In the genomic region with DNA sequence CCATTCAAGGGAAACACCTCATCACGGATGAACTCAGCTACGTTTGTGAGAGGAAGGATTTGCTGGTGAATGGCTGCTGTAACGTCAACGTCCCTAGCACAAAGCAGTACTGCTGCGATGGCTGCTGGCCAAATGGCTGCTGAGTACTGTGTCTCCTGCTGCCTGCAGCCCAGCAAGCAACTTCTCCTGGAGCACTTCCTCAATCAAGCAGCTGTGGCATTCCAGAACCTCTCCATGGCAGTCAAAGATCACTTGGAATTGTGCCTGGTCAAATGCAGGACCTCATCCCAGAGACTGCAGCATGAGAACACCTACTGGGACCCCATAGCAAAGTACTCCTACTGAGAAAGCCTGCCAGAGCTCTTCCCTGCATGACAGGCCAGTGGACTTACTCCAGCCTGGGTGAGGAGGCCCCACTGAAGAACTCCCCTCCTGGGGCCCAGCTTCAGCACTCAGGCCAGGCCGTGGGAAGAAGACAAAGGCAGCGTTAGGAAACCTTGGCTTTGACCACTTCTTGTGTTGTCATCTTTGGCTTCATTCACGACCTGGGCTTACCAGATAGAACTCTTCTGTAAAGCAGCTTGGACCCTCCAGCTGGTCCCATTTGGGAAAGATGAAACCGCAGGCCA, we compare ENCODE assay signal across 14 cellular contexts.
"Had no signal": no experiment of that assay in that cellular context is flagged by ENCODE, and none has a peak within 500 bp of the region (broad histone marks: within the 10 kb centered on the region; RNA-seq: fewer than 3 reads in every experiment).

No MANE protein-coding gene starts in this region.

- DNase-seq: activated CD4-positive, CD25-positive, alpha-beta regulatory T cell treated with anti-CD3 and anti-CD28 coated beads, Interleukin-2, amount 50 U/mL, for 72 hours; activated naive CD4-positive, alpha-beta T cell treated with Interleukin-2 at 50 U/mL for 16 hours; erythroblast; hippocampal formation; kidney; lower lobe of right lung; sigmoid colon; T-cell; T1000 had no signal

- H3K9me3 ChIP-seq: ascending aorta, lower lobe of right lung, sigmoid colon, thyroid gland had no signal

- H3K27ac ChIP-seq: ascending aorta, lower lobe of right lung, sigmoid colon, thyroid gland had no signal

- H3K27me3 ChIP-seq: ascending aorta, sigmoid colon, thyroid gland had no signal

- H3K4me1 ChIP-seq: ascending aorta, lower lobe of right lung, sigmoid colon, thyroid gland had no signal

- H3K36me3 ChIP-seq: ascending aorta, lower lobe of right lung, sigmoid colon, thyroid gland had no signal

- H3K4me3 ChIP-seq: ascending aorta, lower lobe of right lung, sigmoid colon, thyroid gland had no signal

- ATAC-seq: activated T-helper 17 cell treated with anti-CD3 and anti-CD28 coated beads, Interleukin-2, amount 50 U/mL, for 72 hours; lower lobe of right lung; stimulated activated memory B cell treated with anti-CD40 and anti-IgM and Interleukin-4, amounts not matched to agents 10 μg/mL and 1 μg/mL and 100 μg/mL, for 72 hours; T-cell had no signal

- FAIRE-seq: kidney, urothelium cell line had no signal
